ENCODE assay signal across 10 cellular contexts in genomic region chr14:68182492-68182891, GRCh38.
DNase-seq lines count a peak whose midpoint lies in the region; ATAC-seq and TF ChIP-seq lines count a peak whose summit lies in the region.
"Had no signal": no experiment of that assay in that cellular context is flagged by ENCODE, and none has a peak within 500 bp of the region (broad histone marks: within the 10 kb centered on the region; RNA-seq: fewer than 3 reads in every experiment).

No MANE protein-coding gene starts in this region.

- H3K4me3 ChIP-seq in GM23248: no peak overlapping the region
- H3K4me3 ChIP-seq in PC-3 (ENCODE audit: low read length): no peak overlapping the region
- H3K4me3 ChIP-seq in aorta (ENCODE audit: low read length in 2 of 2): no peak overlapping the region
- no peak overlapping the region for H3K4me3 ChIP-seq in colonic mucosa
- H3K4me3 ChIP-seq: SJSA1 had no signal

- intact Hi-C loops in PC-3 (cut with micrococcal nuclease): no loop called here
- intact Hi-C loops in aorta (cut with DNase I): no loop called here
- intact Hi-C loops in colonic mucosa (cut with DNase I): no loop called here

- CTCF ChIA-PET in activated CD8-positive, alpha-beta memory T cell treated with anti-CD3 and anti-CD28 coated beads, Interleukin-2, amount 10 ng/mL, durations not matched to agents 7 days and 5 days (lab: Charles Lee): no interaction called here
- CTCF ChIA-PET in PC-3 (lab: Charles Lee): no interaction called here

- peaks cover 29% of the 10 kb centered on the region for H3K4me1 Mint-ChIP-seq in activated CD8-positive, alpha-beta memory T cell treated with anti-CD3 and anti-CD28 coated beads, Interleukin-2, amount 10 ng/mL, durations not matched to agents 7 days and 5 days
- peaks cover 30% of the 10 kb centered on the region for H3K4me1 Mint-ChIP-seq in stimulated activated memory B cell treated with anti-CD40 and anti-IgM and Interleukin-4, amounts not matched to agents 10 μg/mL and 1 μg/mL and 100 μg/mL, for 72 hours

- no peaks in the 10 kb centered on the region for H3K36me3 ChIP-seq in GM23248 (ENCODE audit: low read depth)
- H3K36me3 ChIP-seq in PC-3 (ENCODE audit: low read depth, low read length): no peaks in the 10 kb centered on the region
- H3K36me3 ChIP-seq in aorta (ENCODE audit: control insufficient read depth in 1 of 2, insufficient read depth in 2 of 2, low read length in 1 of 2): no peaks in the 10 kb centered on the region
- no peaks in the 10 kb centered on the region for H3K36me3 ChIP-seq in colonic mucosa
- H3K36me3 ChIP-seq: SJSA1 had no signal

- no peak overlapping the region for H3K9ac ChIP-seq in GM23248
- H3K9ac ChIP-seq in PC-3 (ENCODE audit: low read length): no peak overlapping the region
- H3K9ac ChIP-seq in colonic mucosa (ENCODE audit: low read depth in 2 of 2, low read length in 2 of 2): no peak overlapping the region

- peak; percentile 91 for ATAC-seq in activated CD8-positive, alpha-beta memory T cell treated with anti-CD3 and anti-CD28 coated beads, Interleukin-2, amount 10 ng/mL, durations not matched to agents 7 days and 5 days
- no peak for ATAC-seq in PC-3
- peak; percentile 76 for ATAC-seq in stimulated activated memory B cell treated with anti-CD40 and anti-IgM and Interleukin-4, amounts not matched to agents 10 μg/mL and 1 μg/mL and 100 μg/mL, for 72 hours
- no peak for ATAC-seq in aorta (ENCODE audit: low FRiP score)

- POLR2A ChIA-PET in PC-3 (lab: Charles Lee; ENCODE audit: unreplicated experiment): no interaction called here

- no peaks in the 10 kb centered on the region for H3K9me2 ChIP-seq in GM23248 (ENCODE audit: insufficient read depth)
- no peaks in the 10 kb centered on the region for H3K9me2 ChIP-seq in PC-3 (replicated peaks; ENCODE audit: low read length)

- WGBS in GM23248 (ENCODE audit: low coverage in 1 of 2, low lambda C conversion rate in 2 of 2, missing lambda C conversion rate in 2 of 2), 2 experiments: 73 to 74% methylated on average over 5 of the region's 5 CpGs
- 93 to 96% methylated on average over 5 of the region's 5 CpGs for WGBS in aorta, 2 donors

- no peaks in the 10 kb centered on the region for H3K27me3 Mint-ChIP-seq in activated CD8-positive, alpha-beta memory T cell treated with anti-CD3 and anti-CD28 coated beads, Interleukin-2, amount 10 ng/mL, durations not matched to agents 7 days and 5 days
- H3K27me3 Mint-ChIP-seq in stimulated activated memory B cell treated with anti-CD40 and anti-IgM and Interleukin-4, amounts not matched to agents 10 μg/mL and 1 μg/mL and 100 μg/mL, for 72 hours: no peaks in the 10 kb centered on the region

- H3K9me3 ChIP-seq in GM23248 (ENCODE audit: low read depth): no peaks in the 10 kb centered on the region
- no peaks in the 10 kb centered on the region for H3K9me3 ChIP-seq in PC-3 (ENCODE audit: low read length)
- no peaks in the 10 kb centered on the region for H3K9me3 ChIP-seq in aorta (ENCODE audit: control insufficient read depth, low read length)
- no peaks in the 10 kb centered on the region for H3K9me3 ChIP-seq in colonic mucosa
- H3K9me3 ChIP-seq: SJSA1 had no signal

- no TSS peak for BruUV-seq in PC-3 (replicated peaks; lab: Mats Ljungman, UMichigan)

- peak overlapping the region; percentile 40 for H3K4me3 Mint-ChIP-seq in activated CD8-positive, alpha-beta memory T cell treated with anti-CD3 and anti-CD28 coated beads, Interleukin-2, amount 10 ng/mL, durations not matched to agents 7 days and 5 days
- H3K4me3 Mint-ChIP-seq in stimulated activated memory B cell treated with anti-CD40 and anti-IgM and Interleukin-4, amounts not matched to agents 10 μg/mL and 1 μg/mL and 100 μg/mL, for 72 hours: no peak overlapping the region

- H3K36me3 Mint-ChIP-seq in activated CD8-positive, alpha-beta memory T cell treated with anti-CD3 and anti-CD28 coated beads, Interleukin-2, amount 10 ng/mL, durations not matched to agents 7 days and 5 days: peaks cover 17% of the 10 kb centered on the region
- no peaks in the 10 kb centered on the region for H3K36me3 Mint-ChIP-seq in stimulated activated memory B cell treated with anti-CD40 and anti-IgM and Interleukin-4, amounts not matched to agents 10 μg/mL and 1 μg/mL and 100 μg/mL, for 72 hours

- no peak overlapping the region for H3K27ac ChIP-seq in GM23248
- peak overlapping the region; percentile 56 for H3K27ac ChIP-seq in PC-3 (ENCODE audit: low read length)
- no peak overlapping the region for H3K27ac ChIP-seq in aorta (ENCODE audit: low read depth in 1 of 2, low read length in 2 of 2)
- H3K27ac ChIP-seq in colonic mucosa: no peak overlapping the region

- H4K20me1 ChIP-seq in GM23248 (ENCODE audit: insufficient read depth) (no peaks in the 10 kb centered on the region), PC-3 (ENCODE audit: low read length) (no peaks in the 10 kb centered on the region)

- in situ Hi-C loops in GM23248 (cut with MboI): no loop called here

- H3K4me2 ChIP-seq in GM23248 (ENCODE audit: unreplicated experiment) (peak overlapping the region; percentile 60), PC-3 (ENCODE audit: low read length) (peak overlapping the region; percentile 64; the same call in 1 of the 2 replicates)

- peak overlapping the region; percentile 91 for H3K27ac Mint-ChIP-seq in activated CD8-positive, alpha-beta memory T cell treated with anti-CD3 and anti-CD28 coated beads, Interleukin-2, amount 10 ng/mL, durations not matched to agents 7 days and 5 days
- peak overlapping the region; percentile 7 for H3K27ac Mint-ChIP-seq in stimulated activated memory B cell treated with anti-CD40 and anti-IgM and Interleukin-4, amounts not matched to agents 10 μg/mL and 1 μg/mL and 100 μg/mL, for 72 hours

- peak; percentile 54 for DNase-seq in activated CD8-positive, alpha-beta memory T cell treated with anti-CD3 and anti-CD28 coated beads, Interleukin-2, amount 10 ng/mL, durations not matched to agents 7 days and 5 days
- no peak for DNase-seq in activated CD8-positive, alpha-beta memory T cell treated with anti-CD3 and anti-CD28 coated beads, Interleukin-2, amount 50 U/mL, for 48 hours
- no peak for DNase-seq in GM23248
- no peak for DNase-seq in PC-3
- no peak for DNase-seq in aorta
- no peak for DNase-seq in kidney glomerular epithelial cell (lab: John Stamatoyannopoulos, UW)
- DNase-seq in colonic mucosa: no peak
- DNase-seq: NCI-H1694 treated with DMSO at 0.1 percent for 48 hours had no signal

- no peaks in the 10 kb centered on the region for H3K79me2 ChIP-seq in GM23248 (ENCODE audit: insufficient read depth)
- no peaks in the 10 kb centered on the region for H3K79me2 ChIP-seq in PC-3 (ENCODE audit: low read length)

- H3K4me1 ChIP-seq in GM23248 (ENCODE audit: insufficient read depth) (peaks cover 24% of the 10 kb centered on the region), PC-3 (ENCODE audit: insufficient read depth, low read length) (peaks cover 43% of the 10 kb centered on the region), aorta (ENCODE audit: control insufficient read depth in 1 of 2, insufficient read depth in 2 of 2, low read length in 2 of 2) (no peaks in the 10 kb centered on the region), colonic mucosa (no peaks in the 10 kb centered on the region)

- H3K27me3 ChIP-seq in GM23248 (replicated peaks; ENCODE audit: insufficient read depth) (no peaks in the 10 kb centered on the region), PC-3 (ENCODE audit: low read length) (no peaks in the 10 kb centered on the region), aorta (ENCODE audit: control insufficient read depth in 1 of 2, insufficient read depth in 2 of 2, low read length in 1 of 2) (no peaks in the 10 kb centered on the region), colonic mucosa (no peaks in the 10 kb centered on the region)
- H3K27me3 ChIP-seq: SJSA1 had no signal

- TF ChIP-seq CTCF in PC-3 (conservative IDR thresholded peaks at IDR 0.05; ENCODE audit: low read depth, low read length): no peak
- TF ChIP-seq CTCF in colonic mucosa (IDR thresholded peaks at IDR 0.05): no peak

- H3F3A ChIP-seq in GM23248 (ENCODE audit: insufficient read depth) (peaks cover 23% of the 10 kb centered on the region), PC-3 (ENCODE audit: low read length, unreplicated experiment) (no peaks in the 10 kb centered on the region)

- no peak overlapping the region for H2AFZ ChIP-seq in GM23248
- no peak overlapping the region for H2AFZ ChIP-seq in PC-3 (ENCODE audit: low read length)

- no peaks in the 10 kb centered on the region for H3K9me3 Mint-ChIP-seq in activated CD8-positive, alpha-beta memory T cell treated with anti-CD3 and anti-CD28 coated beads, Interleukin-2, amount 10 ng/mL, durations not matched to agents 7 days and 5 days (ENCODE audit: low read depth)
- no peaks in the 10 kb centered on the region for H3K9me3 Mint-ChIP-seq in stimulated activated memory B cell treated with anti-CD40 and anti-IgM and Interleukin-4, amounts not matched to agents 10 μg/mL and 1 μg/mL and 100 μg/mL, for 72 hours

Comparison
In these comparisons a context has a peak if more than half of its experiments do, and no peak if none do; other contexts are left out.
1. ATAC-seq: peak in activated CD8-positive, alpha-beta memory T cell treated with anti-CD3 and anti-CD28 coated beads, Interleukin-2, amount 10 ng/mL, durations not matched to agents 7 days and 5 days (single experiment) and stimulated activated memory B cell treated with anti-CD40 and anti-IgM and Interleukin-4, amounts not matched to agents 10 μg/mL and 1 μg/mL and 100 μg/mL, for 72 hours (single experiment); none in PC-3 (single experiment) and aorta (single experiment).